In genomic region chr10:78479467-78479866, GRCh38 we compare ENCODE assay signal across 8 cellular contexts.
"Had no signal": no experiment of that assay in that cellular context is flagged by ENCODE, and none has a peak within 500 bp of the region (broad histone marks: within the 10 kb centered on the region; RNA-seq: fewer than 3 reads in every experiment).

No MANE protein-coding gene starts in this region.

- H2AFZ ChIP-seq: GM23248 had no signal

- H3K4me3 ChIP-seq: GM23248, HAP-1 had no signal

- H3K27ac ChIP-seq: GM23248 had no signal

- H3K9me3 ChIP-seq: HAP-1 had no signal

- H3K4me1 ChIP-seq: HAP-1 had no signal

- H3K36me3 ChIP-seq: HAP-1 had no signal

- DNase-seq: GM23248, GOT3, H7, HFFc6, IMR-90, KBM-7 had no signal

- ATAC-seq: HCT116 had no signal
